1 cellular context compared by ENCODE assay signal in the genomic region with DNA sequence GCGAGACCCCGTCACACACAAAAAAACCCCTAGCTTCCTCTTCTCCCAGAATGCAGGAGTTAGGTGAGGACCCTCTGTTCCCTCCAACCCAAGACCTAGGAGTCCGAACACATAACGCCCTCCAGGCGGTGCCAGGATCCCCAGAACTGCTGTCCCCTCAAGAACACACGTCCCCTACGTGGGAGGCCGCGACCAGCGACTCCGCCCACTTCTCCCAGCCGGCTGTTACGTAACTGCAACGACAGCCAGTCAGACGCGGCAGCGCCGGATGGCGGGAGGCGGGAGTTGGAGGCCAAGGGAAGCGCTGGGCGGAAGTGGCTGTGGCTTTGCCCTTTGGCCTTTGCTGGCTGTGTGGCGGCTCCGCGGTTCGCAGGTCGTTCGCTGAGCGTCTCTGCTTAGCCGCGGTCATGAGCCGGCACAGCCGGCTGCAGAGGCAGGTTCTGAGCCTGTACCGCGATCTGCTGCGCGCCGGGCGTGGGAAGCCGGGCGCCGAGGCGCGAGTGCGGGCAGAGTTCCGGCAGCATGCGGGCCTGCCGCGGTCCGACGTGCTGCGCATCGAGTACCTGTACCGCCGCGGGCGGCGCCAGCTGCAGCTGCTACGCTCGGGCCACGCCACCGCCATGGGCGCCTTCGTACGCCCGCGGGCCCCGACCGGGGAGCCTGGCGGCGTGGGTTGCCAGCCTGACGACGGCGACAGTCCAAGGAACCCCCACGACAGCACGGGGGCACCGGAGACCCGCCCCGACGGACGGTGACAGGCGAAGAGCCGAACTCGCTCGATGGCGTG.
TF ChIP-seq lines count a peak whose summit lies in the region.

A gene with protein sequence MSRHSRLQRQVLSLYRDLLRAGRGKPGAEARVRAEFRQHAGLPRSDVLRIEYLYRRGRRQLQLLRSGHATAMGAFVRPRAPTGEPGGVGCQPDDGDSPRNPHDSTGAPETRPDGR (plus strand): TSS at position 321 of the 787 bp plus-strand sequence. CDS start 87 bp downstream, at position 408.

TF ChIP-seq in HepG2, 621 proteins besides CTCF, POLR2A, EP300 and RAD21 (continued from another document and continues in another):
- TF ChIP-seq, protein P1, sequence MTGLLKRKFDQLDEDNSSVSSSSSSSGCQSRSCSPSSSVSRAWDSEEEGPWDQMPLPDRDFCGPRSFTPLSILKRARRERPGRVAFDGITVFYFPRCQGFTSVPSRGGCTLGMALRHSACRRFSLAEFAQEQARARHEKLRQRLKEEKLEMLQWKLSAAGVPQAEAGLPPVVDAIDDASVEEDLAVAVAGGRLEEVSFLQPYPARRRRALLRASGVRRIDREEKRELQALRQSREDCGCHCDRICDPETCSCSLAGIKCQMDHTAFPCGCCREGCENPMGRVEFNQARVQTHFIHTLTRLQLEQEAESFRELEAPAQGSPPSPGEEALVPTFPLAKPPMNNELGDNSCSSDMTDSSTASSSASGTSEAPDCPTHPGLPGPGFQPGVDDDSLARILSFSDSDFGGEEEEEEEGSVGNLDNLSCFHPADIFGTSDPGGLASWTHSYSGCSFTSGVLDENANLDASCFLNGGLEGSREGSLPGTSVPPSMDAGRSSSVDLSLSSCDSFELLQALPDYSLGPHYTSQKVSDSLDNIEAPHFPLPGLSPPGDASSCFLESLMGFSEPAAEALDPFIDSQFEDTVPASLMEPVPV (CRISPR knock-in tag; IDR thresholded peaks at IDR 0.05), result peak; percentile 65; the same call in 1 of the 2 replicates
- TF ChIP-seq PRMT3 (CRISPR knock-in tag; IDR thresholded peaks at IDR 0.05; ENCODE audit: borderline replicate concordance, low read depth) (peak; percentile 90; the same call in 1 of the 2 replicates), ZNF317 (CRISPR knock-in tag; IDR thresholded peaks at IDR 0.05) (peak; percentile 53; the same call in 1 of the 2 replicates), ZNF550 (CRISPR knock-in tag; IDR thresholded peaks at IDR 0.05; ENCODE audit: borderline replicate concordance) (no peak), ZNF124 (CRISPR knock-in tag; IDR thresholded peaks at IDR 0.05) (peak; percentile 69; the same call in 1 of the 2 replicates), KDM6A (CRISPR knock-in tag; IDR thresholded peaks at IDR 0.05; ENCODE audit: low read depth) (no peak), ZBTB21 (CRISPR knock-in tag; IDR thresholded peaks at IDR 0.05) (peak; percentile 49; the same call in 1 of the 2 replicates), ZNF788 (CRISPR knock-in tag; IDR thresholded peaks at IDR 0.05; ENCODE audit: borderline replicate concordance) (peak; percentile 91; the same call in 1 of the 2 replicates), DMAP1 (CRISPR knock-in tag; IDR thresholded peaks at IDR 0.05) (peak; percentile 91), ATF7-NPFF (CRISPR knock-in tag; IDR thresholded peaks at IDR 0.05; ENCODE audit: low read depth) (peak; percentile 63), ZNF180 (CRISPR knock-in tag; IDR thresholded peaks at IDR 0.05; ENCODE audit: borderline replicate concordance, low read depth) (no peak), RELA (CRISPR knock-in tag; IDR thresholded peaks at IDR 0.05) (0 out of 2 replicates have a peak, but pooled peaks have one; percentile 29), SMAD3 (CRISPR knock-in tag; IDR thresholded peaks at IDR 0.05) (no peak), ZNF446 (CRISPR knock-in tag; IDR thresholded peaks at IDR 0.05) (peak; percentile 84; the same call in 1 of the 2 replicates), CENPX (CRISPR knock-in tag; IDR thresholded peaks at IDR 0.05) (no peak), LCORL (IDR thresholded peaks at IDR 0.05) (no peak), LCORL (CRISPR knock-in tag; IDR thresholded peaks at IDR 0.05) (peak; percentile 70; the same call in 1 of the 2 replicates), ZNF136 (CRISPR knock-in tag; IDR thresholded peaks at IDR 0.05; ENCODE audit: low read depth) (peak; percentile 94; the same call in 1 of the 2 replicates), ZNF326 (CRISPR knock-in tag; IDR thresholded peaks at IDR 0.05; ENCODE audit: borderline replicate concordance) (no peak), ASH2L (IDR thresholded peaks at IDR 0.05; ENCODE audit: insufficient read length, low read depth, low read length) (peak; percentile 93), CAMTA2 (CRISPR knock-in tag; IDR thresholded peaks at IDR 0.05; ENCODE audit: borderline replicate concordance) (peak; percentile 65; the same call in 1 of the 2 replicates), ZNF781 (CRISPR knock-in tag; IDR thresholded peaks at IDR 0.05; ENCODE audit: borderline replicate concordance, not compliant biosample characterization) (peak; percentile 21), ATF1 (CRISPR knock-in tag; IDR thresholded peaks at IDR 0.05) (peak; percentile 78), ZFP82 (CRISPR knock-in tag; IDR thresholded peaks at IDR 0.05; ENCODE audit: borderline replicate concordance) (peak; percentile 78; the same call in 1 of the 2 replicates), ETV5 (CRISPR knock-in tag; IDR thresholded peaks at IDR 0.05; ENCODE audit: borderline replicate concordance) (peak; percentile 88), ZNF883 (CRISPR knock-in tag; IDR thresholded peaks at IDR 0.05; ENCODE audit: not compliant biosample characterization) (no peak), ATF7 (IDR thresholded peaks at IDR 0.05) (no peak), ATF7 (CRISPR knock-in tag; IDR thresholded peaks at IDR 0.05) (peak; percentile 31; the same call in 1 of the 2 replicates), ZNF552 (CRISPR knock-in tag; IDR thresholded peaks at IDR 0.05; ENCODE audit: borderline replicate concordance) (peak; percentile 93), CBX5 (CRISPR knock-in tag; IDR thresholded peaks at IDR 0.05; ENCODE audit: borderline replicate concordance) (0 out of 2 replicates have a peak, but pooled peaks have one; percentile 14), HNRNPL (IDR thresholded peaks at IDR 0.05; ENCODE audit: low read depth, low read length) (no peak), PHF20 (CRISPR knock-in tag; IDR thresholded peaks at IDR 0.05) (peak; percentile 85), REL (CRISPR knock-in tag; conservative IDR thresholded peaks at IDR 0.05) (peak; percentile 61; the same call in 1 of the 2 replicates), NCOA1 (CRISPR knock-in tag; IDR thresholded peaks at IDR 0.05) (peak; percentile 58; the same call in 1 of the 2 replicates)
- TF ChIP-seq, protein P2, sequence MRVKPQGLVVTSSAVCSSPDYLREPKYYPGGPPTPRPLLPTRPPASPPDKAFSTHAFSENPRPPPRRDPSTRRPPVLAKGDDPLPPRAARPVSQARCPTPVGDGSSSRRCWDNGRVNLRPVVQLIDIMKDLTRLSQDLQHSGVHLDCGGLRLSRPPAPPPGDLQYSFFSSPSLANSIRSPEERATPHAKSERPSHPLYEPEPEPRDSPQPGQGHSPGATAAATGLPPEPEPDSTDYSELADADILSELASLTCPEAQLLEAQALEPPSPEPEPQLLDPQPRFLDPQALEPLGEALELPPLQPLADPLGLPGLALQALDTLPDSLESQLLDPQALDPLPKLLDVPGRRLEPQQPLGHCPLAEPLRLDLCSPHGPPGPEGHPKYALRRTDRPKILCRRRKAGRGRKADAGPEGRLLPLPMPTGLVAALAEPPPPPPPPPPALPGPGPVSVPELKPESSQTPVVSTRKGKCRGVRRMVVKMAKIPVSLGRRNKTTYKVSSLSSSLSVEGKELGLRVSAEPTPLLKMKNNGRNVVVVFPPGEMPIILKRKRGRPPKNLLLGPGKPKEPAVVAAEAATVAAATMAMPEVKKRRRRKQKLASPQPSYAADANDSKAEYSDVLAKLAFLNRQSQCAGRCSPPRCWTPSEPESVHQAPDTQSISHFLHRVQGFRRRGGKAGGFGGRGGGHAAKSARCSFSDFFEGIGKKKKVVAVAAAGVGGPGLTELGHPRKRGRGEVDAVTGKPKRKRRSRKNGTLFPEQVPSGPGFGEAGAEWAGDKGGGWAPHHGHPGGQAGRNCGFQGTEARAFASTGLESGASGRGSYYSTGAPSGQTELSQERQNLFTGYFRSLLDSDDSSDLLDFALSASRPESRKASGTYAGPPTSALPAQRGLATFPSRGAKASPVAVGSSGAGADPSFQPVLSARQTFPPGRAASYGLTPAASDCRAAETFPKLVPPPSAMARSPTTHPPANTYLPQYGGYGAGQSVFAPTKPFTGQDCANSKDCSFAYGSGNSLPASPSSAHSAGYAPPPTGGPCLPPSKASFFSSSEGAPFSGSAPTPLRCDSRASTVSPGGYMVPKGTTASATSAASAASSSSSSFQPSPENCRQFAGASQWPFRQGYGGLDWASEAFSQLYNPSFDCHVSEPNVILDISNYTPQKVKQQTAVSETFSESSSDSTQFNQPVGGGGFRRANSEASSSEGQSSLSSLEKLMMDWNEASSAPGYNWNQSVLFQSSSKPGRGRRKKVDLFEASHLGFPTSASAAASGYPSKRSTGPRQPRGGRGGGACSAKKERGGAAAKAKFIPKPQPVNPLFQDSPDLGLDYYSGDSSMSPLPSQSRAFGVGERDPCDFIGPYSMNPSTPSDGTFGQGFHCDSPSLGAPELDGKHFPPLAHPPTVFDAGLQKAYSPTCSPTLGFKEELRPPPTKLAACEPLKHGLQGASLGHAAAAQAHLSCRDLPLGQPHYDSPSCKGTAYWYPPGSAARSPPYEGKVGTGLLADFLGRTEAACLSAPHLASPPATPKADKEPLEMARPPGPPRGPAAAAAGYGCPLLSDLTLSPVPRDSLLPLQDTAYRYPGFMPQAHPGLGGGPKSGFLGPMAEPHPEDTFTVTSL (CRISPR knock-in tag; IDR thresholded peaks at IDR 0.05; ENCODE audit: borderline replicate concordance), result no peak
- TF ChIP-seq, protein P3, sequence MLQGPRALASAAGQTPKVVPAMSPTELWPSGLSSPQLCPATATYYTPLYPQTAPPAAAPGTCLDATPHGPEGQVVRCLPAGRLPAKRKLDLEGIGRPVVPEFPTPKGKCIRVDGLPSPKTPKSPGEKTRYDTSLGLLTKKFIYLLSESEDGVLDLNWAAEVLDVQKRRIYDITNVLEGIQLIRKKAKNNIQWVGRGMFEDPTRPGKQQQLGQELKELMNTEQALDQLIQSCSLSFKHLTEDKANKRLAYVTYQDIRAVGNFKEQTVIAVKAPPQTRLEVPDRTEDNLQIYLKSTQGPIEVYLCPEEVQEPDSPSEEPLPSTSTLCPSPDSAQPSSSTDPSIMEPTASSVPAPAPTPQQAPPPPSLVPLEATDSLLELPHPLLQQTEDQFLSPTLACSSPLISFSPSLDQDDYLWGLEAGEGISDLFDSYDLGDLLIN (CRISPR knock-in tag; IDR thresholded peaks at IDR 0.05; ENCODE audit: borderline replicate concordance), result no peak
- TF ChIP-seq, protein P4, sequence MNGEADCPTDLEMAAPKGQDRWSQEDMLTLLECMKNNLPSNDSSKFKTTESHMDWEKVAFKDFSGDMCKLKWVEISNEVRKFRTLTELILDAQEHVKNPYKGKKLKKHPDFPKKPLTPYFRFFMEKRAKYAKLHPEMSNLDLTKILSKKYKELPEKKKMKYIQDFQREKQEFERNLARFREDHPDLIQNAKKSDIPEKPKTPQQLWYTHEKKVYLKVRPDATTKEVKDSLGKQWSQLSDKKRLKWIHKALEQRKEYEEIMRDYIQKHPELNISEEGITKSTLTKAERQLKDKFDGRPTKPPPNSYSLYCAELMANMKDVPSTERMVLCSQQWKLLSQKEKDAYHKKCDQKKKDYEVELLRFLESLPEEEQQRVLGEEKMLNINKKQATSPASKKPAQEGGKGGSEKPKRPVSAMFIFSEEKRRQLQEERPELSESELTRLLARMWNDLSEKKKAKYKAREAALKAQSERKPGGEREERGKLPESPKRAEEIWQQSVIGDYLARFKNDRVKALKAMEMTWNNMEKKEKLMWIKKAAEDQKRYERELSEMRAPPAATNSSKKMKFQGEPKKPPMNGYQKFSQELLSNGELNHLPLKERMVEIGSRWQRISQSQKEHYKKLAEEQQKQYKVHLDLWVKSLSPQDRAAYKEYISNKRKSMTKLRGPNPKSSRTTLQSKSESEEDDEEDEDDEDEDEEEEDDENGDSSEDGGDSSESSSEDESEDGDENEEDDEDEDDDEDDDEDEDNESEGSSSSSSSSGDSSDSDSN (CRISPR knock-in tag; IDR thresholded peaks at IDR 0.05), result peak; percentile 92
- TF ChIP-seq, protein P5, sequence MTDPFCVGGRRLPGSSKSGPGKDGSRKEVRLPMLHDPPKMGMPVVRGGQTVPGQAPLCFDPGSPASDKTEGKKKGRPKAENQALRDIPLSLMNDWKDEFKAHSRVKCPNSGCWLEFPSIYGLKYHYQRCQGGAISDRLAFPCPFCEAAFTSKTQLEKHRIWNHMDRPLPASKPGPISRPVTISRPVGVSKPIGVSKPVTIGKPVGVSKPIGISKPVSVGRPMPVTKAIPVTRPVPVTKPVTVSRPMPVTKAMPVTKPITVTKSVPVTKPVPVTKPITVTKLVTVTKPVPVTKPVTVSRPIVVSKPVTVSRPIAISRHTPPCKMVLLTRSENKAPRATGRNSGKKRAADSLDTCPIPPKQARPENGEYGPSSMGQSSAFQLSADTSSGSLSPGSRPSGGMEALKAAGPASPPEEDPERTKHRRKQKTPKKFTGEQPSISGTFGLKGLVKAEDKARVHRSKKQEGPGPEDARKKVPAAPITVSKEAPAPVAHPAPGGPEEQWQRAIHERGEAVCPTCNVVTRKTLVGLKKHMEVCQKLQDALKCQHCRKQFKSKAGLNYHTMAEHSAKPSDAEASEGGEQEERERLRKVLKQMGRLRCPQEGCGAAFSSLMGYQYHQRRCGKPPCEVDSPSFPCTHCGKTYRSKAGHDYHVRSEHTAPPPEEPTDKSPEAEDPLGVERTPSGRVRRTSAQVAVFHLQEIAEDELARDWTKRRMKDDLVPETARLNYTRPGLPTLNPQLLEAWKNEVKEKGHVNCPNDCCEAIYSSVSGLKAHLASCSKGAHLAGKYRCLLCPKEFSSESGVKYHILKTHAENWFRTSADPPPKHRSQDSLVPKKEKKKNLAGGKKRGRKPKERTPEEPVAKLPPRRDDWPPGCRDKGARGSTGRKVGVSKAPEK (CRISPR knock-in tag; IDR thresholded peaks at IDR 0.05; ENCODE audit: borderline replicate concordance), result peak; percentile 35; the same call in 1 of the 2 replicates
- TF ChIP-seq, protein P6, sequence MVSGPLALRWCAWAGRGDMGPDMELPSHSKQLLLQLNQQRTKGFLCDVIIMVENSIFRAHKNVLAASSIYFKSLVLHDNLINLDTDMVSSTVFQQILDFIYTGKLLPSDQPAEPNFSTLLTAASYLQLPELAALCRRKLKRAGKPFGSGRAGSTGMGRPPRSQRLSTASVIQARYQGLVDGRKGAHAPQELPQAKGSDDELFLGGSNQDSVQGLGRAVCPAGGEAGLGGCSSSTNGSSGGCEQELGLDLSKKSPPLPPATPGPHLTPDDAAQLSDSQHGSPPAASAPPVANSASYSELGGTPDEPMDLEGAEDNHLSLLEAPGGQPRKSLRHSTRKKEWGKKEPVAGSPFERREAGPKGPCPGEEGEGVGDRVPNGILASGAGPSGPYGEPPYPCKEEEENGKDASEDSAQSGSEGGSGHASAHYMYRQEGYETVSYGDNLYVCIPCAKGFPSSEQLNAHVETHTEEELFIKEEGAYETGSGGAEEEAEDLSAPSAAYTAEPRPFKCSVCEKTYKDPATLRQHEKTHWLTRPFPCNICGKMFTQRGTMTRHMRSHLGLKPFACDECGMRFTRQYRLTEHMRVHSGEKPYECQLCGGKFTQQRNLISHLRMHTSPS (CRISPR knock-in tag; IDR thresholded peaks at IDR 0.05; ENCODE audit: low read depth), result 0 out of 2 replicates have a peak, but pooled peaks have one; percentile 23
